Comparison of ENCODE assay signal across 11 cellular contexts in the genomic region with DNA sequence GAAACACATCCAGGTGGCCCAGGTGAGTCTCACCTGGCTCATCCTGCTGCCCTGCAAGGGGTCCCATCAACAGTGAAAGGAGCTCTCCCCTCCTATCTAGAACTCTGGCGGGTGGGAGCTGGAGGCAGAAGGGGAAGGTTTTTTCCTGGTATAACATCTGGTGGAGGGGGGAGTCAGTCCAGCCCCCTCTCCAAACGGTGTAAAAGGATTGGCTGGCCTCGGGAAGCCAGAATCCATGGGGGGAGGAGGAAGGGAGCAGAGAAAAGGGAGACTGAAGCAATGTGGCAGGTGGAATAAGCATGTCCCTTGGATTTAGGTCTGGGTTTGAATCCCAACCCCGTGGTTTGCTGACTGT. TPM values are rescaled to one million over a fixed set of nuclear protein-coding genes. Genes with fewer than 3 reads are reported as not detected.
DNase-seq lines count a peak whose midpoint lies in the region; FAIRE-seq and TF ChIP-seq lines count a peak whose summit lies in the region.
"Had no signal": no experiment of that assay in that cellular context is flagged by ENCODE, and none has a peak within 500 bp of the region (broad histone marks: within the 10 kb centered on the region; RNA-seq: fewer than 3 reads in every experiment).

No MANE protein-coding gene starts in this region.

- H3K4me3 ChIP-seq in Caco-2 (ENCODE audit: low read depth, low read length), result peak overlapping the region; percentile 68
- H3K4me3 ChIP-seq in ectodermal cell (ENCODE audit: insufficient read depth, low read depth, low read length), result peak overlapping the region; percentile 84
- peak overlapping the region; percentile 82 for H3K4me3 ChIP-seq in neural cell (ENCODE audit: low read length)

- H3K27ac ChIP-seq in ectodermal cell (ENCODE audit: insufficient read depth, low read depth, low read length, poor library complexity, severe bottlenecking) (no peak overlapping the region), neural cell (ENCODE audit: low read length) (no peak overlapping the region)

- BruUV-seq in Caco-2 (replicated peaks; lab: Mats Ljungman, UMichigan), result no TSS peak

- DNase-seq in Caco-2 (no peak), NCI-H524 (lab: John Stamatoyannopoulos, UW) (peak; percentile 92 to 94), NCI-H2029 (lab: John Stamatoyannopoulos, UW) (no peak), NCI-H146 (lab: John Stamatoyannopoulos, UW) (no peak), GM12891 (ENCODE audit: insufficient read length, low spot score) (no peak), HCEC 1CT (no peak)
- DNase-seq: effector memory CD4-positive, alpha-beta T cell; GDM1; NCI-H446 treated with DMSO at 0.1 percent for 48 hours had no signal

- peaks cover 23% of the 10 kb centered on the region for H3K79me2 ChIP-seq in neural cell (replicated peaks; ENCODE audit: insufficient read depth, low read length)

- POLR2A ChIA-PET in Caco-2 (lab: Charles Lee), result no interaction called here

- peak overlapping the region; percentile 79 for H3K4me3 Mint-ChIP-seq in Caco-2 (ENCODE audit: unreplicated experiment)

- no peaks in the 10 kb centered on the region for H3K27me3 Mint-ChIP-seq in Caco-2 (ENCODE audit: insufficient read depth, unreplicated experiment)

- H3K36me3 ChIP-seq in Caco-2 (ENCODE audit: control insufficient read depth, insufficient read depth, low read length) (0 out of 2 replicates have a peak, but pooled peaks cover 1% of the 10 kb centered on the region), ectodermal cell (ENCODE audit: control insufficient read depth, insufficient read depth, low read length) (no peaks in the 10 kb centered on the region), neural cell (ENCODE audit: insufficient read depth, low read length) (no peaks in the 10 kb centered on the region)

- H3K36me3 Mint-ChIP-seq in Caco-2 (ENCODE audit: insufficient read depth, unreplicated experiment), result peaks cover 17% of the 10 kb centered on the region

- TF ChIP-seq CTCF in Caco-2 (IDR thresholded peaks at IDR 0.05; ENCODE audit: insufficient read depth in 1 of 2, low read depth in 1 of 2, low read length in 1 of 2, severe bottlenecking in 1 of 2, unreplicated experiment in 1 of 2), result no peak
- TF ChIP-seq CTCF in neural cell (IDR thresholded peaks at IDR 0.05; ENCODE audit: poor library complexity, severe bottlenecking), result no peak

- peaks cover 7% of the 10 kb centered on the region; the same call in 1 of the 2 replicates for H3K4me1 ChIP-seq in Caco-2
- H3K4me1 ChIP-seq in ectodermal cell (ENCODE audit: control insufficient read depth, insufficient read depth, low read length), result peaks cover 4% of the 10 kb centered on the region

- H3K9me2 ChIP-seq in neural cell (ENCODE audit: insufficient read depth, low read length), result no peaks in the 10 kb centered on the region

- H3K4me2 ChIP-seq in neural cell (ENCODE audit: low read length), result no peak overlapping the region

- no peak for TF ChIP-seq EP300 in neural cell (conservative IDR thresholded peaks at IDR 0.05; ENCODE audit: poor library complexity, severe bottlenecking)

- H2AFZ ChIP-seq in neural cell (ENCODE audit: low read depth, low read length), result no peak overlapping the region

- 7 to 16% methylated on average over 4 of the region's 4 CpGs for WGBS in ectodermal cell, 2 experiments

- H3K27me3 ChIP-seq in Caco-2 (replicated peaks; ENCODE audit: control insufficient read depth, insufficient read depth, low read length) (no peaks in the 10 kb centered on the region), ectodermal cell (ENCODE audit: control insufficient read depth, insufficient read depth, low read length, poor library complexity, severe bottlenecking) (peaks cover 45% of the 10 kb centered on the region), neural cell (ENCODE audit: insufficient read depth, low read depth, low read length) (peaks cover 16% of the 10 kb centered on the region)

- H3K4me1 Mint-ChIP-seq in Caco-2 (ENCODE audit: low read depth, unreplicated experiment), result peaks cover 16% of the 10 kb centered on the region

- no peak for FAIRE-seq in GM12891 (lab: Jason Lieb, UNC)

- no peaks in the 10 kb centered on the region for H3K9me3 ChIP-seq in Caco-2
- H3K9me3 ChIP-seq in ectodermal cell (ENCODE audit: control insufficient read depth, low read length), result no peaks in the 10 kb centered on the region
- H3K9me3 ChIP-seq in neural cell (ENCODE audit: low read length), result no peaks in the 10 kb centered on the region

- H3K9ac ChIP-seq in neural cell (ENCODE audit: low read length), result peak overlapping the region; percentile 99

- no peaks in the 10 kb centered on the region for H3K9me3 Mint-ChIP-seq in Caco-2 (ENCODE audit: unreplicated experiment)

- H3F3A ChIP-seq in neural cell (ENCODE audit: insufficient read depth, low read length, poor library complexity, severe bottlenecking), result no peaks in the 10 kb centered on the region

- H3K27ac Mint-ChIP-seq in Caco-2 (ENCODE audit: unreplicated experiment), result peak overlapping the region; percentile 71

- TF ChIP-seq POLR2A in GM12891 (IDR thresholded peaks at IDR 0.05; ENCODE audit: low read depth, low read length), result no peak

- CTCF ChIA-PET in Caco-2 (lab: Charles Lee), result no interaction called here

- no peaks in the 10 kb centered on the region for H4K20me1 ChIP-seq in neural cell (ENCODE audit: insufficient read depth)

- TF ChIP-seq RAD21 in neural cell (conservative IDR thresholded peaks at IDR 0.05), result no peak

- intact Hi-C loops in Caco-2 (cut with micrococcal nuclease; ENCODE audit: unreplicated experiment), result loop anchor here (2.0 kb wide), 1 partner anchor 46 kb away; no protein-coding TSS in a partner anchor

TF ChIP-seq in neural cell, 6 proteins besides CTCF, POLR2A, EP300 and RAD21 (continues in another document):
- no peak for TF ChIP-seq EZH2 (IDR thresholded peaks at IDR 0.05; ENCODE audit: borderline replicate concordance, insufficient read depth, low read length, poor library complexity, severe bottlenecking)
- TF ChIP-seq TAF1 (IDR thresholded peaks at IDR 0.05; ENCODE audit: low read depth), result no peak
- TF ChIP-seq POLR2AphosphoS5 (IDR thresholded peaks at IDR 0.05), result no peak
- no peak for TF ChIP-seq MXI1 (conservative IDR thresholded peaks at IDR 0.05; ENCODE audit: poor library complexity, severe bottlenecking)

TF ChIP-seq in GM12891, 5 proteins besides CTCF, POLR2A, EP300 and RAD21:
- TF ChIP-seq PAX5 (IDR thresholded peaks at IDR 0.05; ENCODE audit: insufficient read depth, low read length, severe bottlenecking) (no peak), POU2F2 (IDR thresholded peaks at IDR 0.05; ENCODE audit: low read depth, low read length) (no peak), TAF1 (IDR thresholded peaks at IDR 0.05; ENCODE audit: low read depth, low read length) (no peak), SPI1 (IDR thresholded peaks at IDR 0.05; ENCODE audit: low read depth, low read length) (no peak), POLR2AphosphoS5 (IDR thresholded peaks at IDR 0.05; ENCODE audit: low read depth, low read length) (no peak)
TF ChIP-seq in GM12891: peak in this region for 0.

RNA-seq across cellular contexts. Expression of a gene that starts 1.2 kb away (rescaled TPM):
- total RNA-seq in Caco-2 (2022), result 47.5 and 55.0 TPM in 2 replicates
- 39.7 TPM for polyA plus RNA-seq in ectodermal cell (2013, experiment 1 of 4)
- polyA plus RNA-seq in ectodermal cell (2013, experiment 2 of 4), result 37.5 TPM
- polyA plus RNA-seq in ectodermal cell (2013, experiment 3 of 4), result 43.3 TPM
- polyA plus RNA-seq in ectodermal cell (2013, experiment 4 of 4), result 42.8 TPM
- polyA plus RNA-seq in neural cell, result 54.2 and 67.1 TPM in 2 replicates
- polyA minus RNA-seq in neural cell, result 41.1 and 41.9 TPM in 2 replicates
- polyA plus RNA-seq in GM12891 (2012; ENCODE audit: low read depth, missing spikeins), result 0.04 TPM

RNA-seq across cellular contexts. Expression of a gene that starts 20.7 kb away (rescaled TPM):
- total RNA-seq in Caco-2 (2022), result 18.3 and 18.7 TPM in 2 replicates
- 22.3 TPM for polyA plus RNA-seq in ectodermal cell (2013, experiment 1 of 4)
- polyA plus RNA-seq in ectodermal cell (2013, experiment 2 of 4), result 26.3 TPM
- 19.8 TPM for polyA plus RNA-seq in ectodermal cell (2013, experiment 3 of 4)
- 20.7 TPM for polyA plus RNA-seq in ectodermal cell (2013, experiment 4 of 4)
- 13.5 TPM in 2 replicates for polyA plus RNA-seq in neural cell
- 26.8 and 27.4 TPM in 2 replicates for polyA minus RNA-seq in neural cell
- 15.9 TPM for polyA plus RNA-seq in GM12891 (2012; ENCODE audit: low read depth, missing spikeins)

Comparison
In these comparisons a context has a peak if more than half of its experiments do, and no peak if none do; other contexts are left out.
1. DNase-seq: peak in NCI-H524 (2 of 2); none in Caco-2 (0 of 2), NCI-H2029 (single experiment), NCI-H146 (single experiment), GM12891 (single experiment) and HCEC 1CT (single experiment).
2. Peak in every context shown above with its lines, with median percentiles within 50 percentile points of each other: H3K4me3 ChIP-seq.